In the genomic region with DNA sequence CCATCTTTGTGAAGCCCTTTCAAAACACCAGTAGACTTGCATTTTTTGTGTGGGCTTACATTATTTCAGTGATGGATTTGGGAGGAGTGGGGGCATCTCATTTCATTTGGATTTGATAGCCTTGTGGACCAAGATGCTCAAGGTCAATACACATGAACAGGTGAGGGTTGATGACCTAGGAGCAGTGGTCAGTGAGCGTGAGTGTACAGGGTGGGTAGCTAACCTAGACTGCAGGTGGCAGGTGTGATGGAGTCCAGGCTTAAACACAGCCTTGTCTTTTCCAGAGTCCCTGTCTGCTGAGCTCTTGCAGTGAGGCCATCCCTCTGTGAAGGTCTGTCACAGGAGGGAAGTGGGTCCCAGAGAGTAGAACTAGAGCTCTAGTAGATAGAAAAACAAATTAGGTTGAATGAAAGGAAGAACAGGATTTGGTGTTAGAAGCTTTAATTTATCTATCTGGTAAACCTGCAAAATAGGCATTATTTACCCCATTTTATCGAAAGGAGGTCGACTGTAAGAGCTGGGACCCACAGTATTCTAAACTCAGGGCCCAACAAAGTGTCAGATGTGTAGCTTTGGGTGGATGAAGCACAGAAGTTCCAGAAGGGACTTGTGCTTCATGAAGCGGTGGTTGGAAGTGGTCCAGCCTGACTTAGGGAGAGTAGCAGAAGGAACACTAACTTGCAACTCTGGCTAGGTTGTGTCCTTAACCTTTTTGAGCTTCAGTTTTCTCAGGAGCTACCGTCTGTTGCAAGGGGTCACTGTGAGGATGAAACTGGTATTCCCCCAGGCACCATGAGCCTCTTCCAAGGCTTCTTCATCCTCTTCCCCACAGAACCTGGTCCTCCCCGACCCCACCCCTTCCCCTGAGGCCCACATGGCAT, we compare ENCODE assay signal across 13 cellular contexts. TPM values are rescaled to one million over a fixed set of nuclear protein-coding genes. Genes with fewer than 3 reads are reported as not detected.
A peak's percentile ranks its signal among the peaks of the same experiment; 100 is the strongest.
DNase-seq lines count a peak whose midpoint lies in the region; ATAC-seq, FAIRE-seq and TF ChIP-seq lines count a peak whose summit lies in the region.
"Had no signal": no experiment of that assay in that cellular context is flagged by ENCODE, and none has a peak within 500 bp of the region (broad histone marks: within the 10 kb centered on the region; RNA-seq: fewer than 3 reads in every experiment).

No MANE protein-coding gene starts in this region.

- POLR2A ChIA-PET in GM12878 (lab: Charles Lee), result interaction anchor here (1.1 to 2.4 kb wide), 3 partner anchors 27 to 183 kb away, joined by 3 to 9 read pairs (median 3); no protein-coding TSS in a partner anchor

- TF ChIP-seq EP300 in GM12878 (IDR thresholded peaks at IDR 0.05; ENCODE audit: borderline replicate concordance in 1 of 2, control insufficient read depth in 1 of 2, low read depth in 2 of 2, low read length in 2 of 2) (no peak), neural cell (conservative IDR thresholded peaks at IDR 0.05; ENCODE audit: poor library complexity, severe bottlenecking) (no peak)

- H3K4me3 ChIP-seq in GM12878 (no peak overlapping the region), neural cell (ENCODE audit: low read length) (no peak overlapping the region)
- H3K4me3 ChIP-seq: Peyer's patch, upper lobe of left lung had no signal

- TF ChIP-seq CTCF in GM12878 (IDR thresholded peaks at IDR 0.05 in 2 of 3, conservative IDR thresholded peaks at IDR 0.05 in 1 of 3; ENCODE audit: control insufficient read depth in 2 of 3, extremely low read depth in 1 of 3, insufficient read depth in 1 of 3, low read depth in 3 of 3, low read length in 3 of 3), result no peak
- no peak for TF ChIP-seq CTCF in neural cell (IDR thresholded peaks at IDR 0.05; ENCODE audit: poor library complexity, severe bottlenecking)

- peak; percentile 69 for TF ChIP-seq POLR2A in GM12878 (IDR thresholded peaks at IDR 0.05; ENCODE audit: low read depth, low read length)

- peak overlapping the region; percentile 10 for H3K27ac Mint-ChIP-seq in activated CD4-positive, alpha-beta T cell treated with anti-CD3 and anti-CD28 coated beads, Interleukin-2, amount 10 ng/mL, durations not matched to agents 24 days and 14 days
- H3K27ac Mint-ChIP-seq in IgD-negative memory B cell, result peak overlapping the region; percentile 63 to 86 (median 85)

- H3K4me1 Mint-ChIP-seq in activated CD4-positive, alpha-beta T cell treated with anti-CD3 and anti-CD28 coated beads, Interleukin-2, amount 10 ng/mL, durations not matched to agents 24 days and 14 days, result peaks cover 5% of the 10 kb centered on the region
- peaks cover 33 to 40% (median 36%) of the 10 kb centered on the region in 3 donors for H3K4me1 Mint-ChIP-seq in IgD-negative memory B cell

- no peaks in the 10 kb centered on the region for H3F3A ChIP-seq in neural cell (ENCODE audit: insufficient read depth, low read length, poor library complexity, severe bottlenecking)

- H3K9me3 Mint-ChIP-seq in activated CD4-positive, alpha-beta T cell treated with anti-CD3 and anti-CD28 coated beads, Interleukin-2, amount 10 ng/mL, durations not matched to agents 24 days and 14 days, result no peaks in the 10 kb centered on the region
- H3K9me3 Mint-ChIP-seq in IgD-negative memory B cell, result no peaks in the 10 kb centered on the region

- FAIRE-seq in GM12878 (lab: Jason Lieb, UNC), result no peak
- FAIRE-seq: astrocyte had no signal

- intact Hi-C loops in activated CD4-positive, alpha-beta T cell treated with anti-CD3 and anti-CD28 coated beads, Interleukin-2, amount 10 ng/mL, durations not matched to agents 24 days and 14 days (cut with micrococcal nuclease), result loop anchor here (1.0 kb wide), 1 partner anchor 44 kb away; no protein-coding TSS in a partner anchor
- intact Hi-C loops in GM12878 (cut with micrococcal nuclease; ENCODE audit: unreplicated experiment), result loop anchor here (1.0 kb wide), 1 partner anchor 44 kb away; no protein-coding TSS in a partner anchor

- H4K20me1 ChIP-seq in GM12878 (ENCODE audit: control insufficient read depth, insufficient read depth) (no peaks in the 10 kb centered on the region), neural cell (ENCODE audit: insufficient read depth) (no peaks in the 10 kb centered on the region)

- H3K79me2 ChIP-seq in GM12878 (ENCODE audit: control insufficient read depth, insufficient read depth, low read length) (no peaks in the 10 kb centered on the region), neural cell (replicated peaks; ENCODE audit: insufficient read depth, low read length) (no peaks in the 10 kb centered on the region)

- peaks cover 39% of the 10 kb centered on the region for H3K36me3 Mint-ChIP-seq in activated CD4-positive, alpha-beta T cell treated with anti-CD3 and anti-CD28 coated beads, Interleukin-2, amount 10 ng/mL, durations not matched to agents 24 days and 14 days (ENCODE audit: low read depth)
- H3K36me3 Mint-ChIP-seq in IgD-negative memory B cell, result peaks cover 4% of the 10 kb centered on the region

- H3K4me3 Mint-ChIP-seq in activated CD4-positive, alpha-beta T cell treated with anti-CD3 and anti-CD28 coated beads, Interleukin-2, amount 10 ng/mL, durations not matched to agents 24 days and 14 days, result no peak overlapping the region
- H3K4me3 Mint-ChIP-seq in IgD-negative memory B cell, result peak overlapping the region in 2 of 4 donors; percentile 54 to 80

- peaks cover 4% of the 10 kb centered on the region; the same call in 1 of the 2 replicates for H3K4me1 ChIP-seq in GM12878 (ENCODE audit: control insufficient read depth, insufficient read depth, low read length)

- SMC1A ChIA-PET in GM12878 (lab: Charles Lee; ENCODE audit: uncharacterized antibody, unreplicated experiment), result interaction anchor here (0.6 to 10.3 kb wide), 18 partner anchors 8 to 332 kb away, joined by 3 to 165 read pairs (median 4); a partner anchor contains a TSS

- no TSS peak for BruUV-seq in GM12878 (replicated peaks; lab: Mats Ljungman, UMichigan)

- DNase-seq in activated CD4-positive, alpha-beta T cell treated with anti-CD3 and anti-CD28 coated beads, Interleukin-2, amount 10 ng/mL, durations not matched to agents 24 days and 14 days, result no peak
- no peak for DNase-seq in activated CD4-positive, alpha-beta T cell treated with anti-CD3 and anti-CD28 coated beads for 48 hours
- DNase-seq in GM12878 (ENCODE audit: low read depth, low spot score) (no peak), NCI-H2227 (lab: John Stamatoyannopoulos, UW; ENCODE audit: unreplicated experiment) (no peak), NCI-H146 (lab: John Stamatoyannopoulos, UW) (no peak)
- no peak for DNase-seq in stimulated activated naive CD8-positive, alpha-beta T cell treated with anti-CD3 and anti-CD28 coated beads, Interleukin-15, Interleukin-2, amounts not matched to agents 100 U/mL and 50 U/mL, for 24 hours

- CTCF ChIA-PET in GM12878 (lab: Yijun Ruan, JAX), result interaction anchor here (0.7 to 26.0 kb wide), 38 partner anchors 10 to 411 kb away, joined by 3 to 552 read pairs (median 4); a partner anchor contains a TSS

- H3K27me3 Mint-ChIP-seq in activated CD4-positive, alpha-beta T cell treated with anti-CD3 and anti-CD28 coated beads, Interleukin-2, amount 10 ng/mL, durations not matched to agents 24 days and 14 days, result no peaks in the 10 kb centered on the region
- H3K27me3 Mint-ChIP-seq in IgD-negative memory B cell, result no peaks in the 10 kb centered on the region

- H3K4me2 ChIP-seq in GM12878 (ENCODE audit: control insufficient read depth, insufficient read depth) (no peak overlapping the region), neural cell (ENCODE audit: low read length) (no peak overlapping the region)

- WGBS in GM12878 (ENCODE audit: insufficient coverage, insufficient replicate concordance, low lambda C conversion rate, missing lambda C conversion rate), result 81% methylated on average over 6 of the region's 6 CpGs

- in situ Hi-C loops in GM12878 (cut with MboI), result no loop called here

- H2AFZ ChIP-seq in GM12878 (ENCODE audit: control insufficient read depth, low read depth, low read length) (no peak overlapping the region), neural cell (ENCODE audit: low read depth, low read length) (no peak overlapping the region)

- no peak; the same call in 2 of the 3 replicates for ATAC-seq in GM12878
- ATAC-seq in stimulated activated naive CD8-positive, alpha-beta T cell treated with anti-CD3 and anti-CD28 coated beads, Interleukin-15, Interleukin-2, amounts not matched to agents 100 U/mL and 50 U/mL, for 24 hours, result no peak

- TF ChIP-seq RAD21 in GM12878 (IDR thresholded peaks at IDR 0.05; ENCODE audit: insufficient read depth, low read depth, low read length) (no peak), neural cell (conservative IDR thresholded peaks at IDR 0.05) (no peak)

- H3K9ac ChIP-seq in GM12878 (ENCODE audit: control insufficient read depth, insufficient read depth, low read length), result no peak overlapping the region
- no peak overlapping the region for H3K9ac ChIP-seq in neural cell (ENCODE audit: low read length)

- no peaks in the 10 kb centered on the region for H3K27me3 ChIP-seq in GM12878 (replicated peaks in 1 of 2; ENCODE audit: control insufficient read depth in 2 of 2, insufficient read depth in 2 of 2, low read length in 1 of 2)
- no peaks in the 10 kb centered on the region for H3K27me3 ChIP-seq in neural cell (ENCODE audit: insufficient read depth, low read depth, low read length)
- H3K27me3 ChIP-seq: Peyer's patch, upper lobe of left lung had no signal

- H3K36me3 ChIP-seq in GM12878 (ENCODE audit: control insufficient read depth in 2 of 2, insufficient read depth in 2 of 2, low read length in 1 of 2) (peaks cover 12 to 22% of the 10 kb centered on the region in 2 experiments; a peak in 3 of 4 replicates), neural cell (ENCODE audit: insufficient read depth, low read length) (peaks cover under 1% of the 10 kb centered on the region)

- no peaks in the 10 kb centered on the region for H3K9me3 ChIP-seq in GM12878 (replicated peaks; ENCODE audit: control insufficient read depth, insufficient read depth, low read length)
- no peaks in the 10 kb centered on the region for H3K9me3 ChIP-seq in neural cell (ENCODE audit: low read length)
- H3K9me3 ChIP-seq: Peyer's patch, upper lobe of left lung had no signal

- RAD21 ChIA-PET in GM12878 (lab: Charles Lee; ENCODE audit: unreplicated experiment), result interaction anchor here (0.8 to 5.6 kb wide), 8 partner anchors 10 to 296 kb away, joined by 3 to 114 read pairs (median 3); no protein-coding TSS in a partner anchor

- no peaks in the 10 kb centered on the region for H3K9me2 ChIP-seq in neural cell (ENCODE audit: insufficient read depth, low read length)

- H3K27ac ChIP-seq in GM12878 (ENCODE audit: control insufficient read depth, insufficient read depth) (no peak overlapping the region), neural cell (ENCODE audit: low read length) (no peak overlapping the region)
- H3K27ac ChIP-seq: Peyer's patch had no signal

RNA-seq across cellular contexts. Expression of a gene that starts 18.2 kb away (rescaled TPM):
- total RNA-seq in activated CD4-positive, alpha-beta T cell treated with anti-CD3 and anti-CD28 coated beads, Interleukin-2, amount 10 ng/mL, durations not matched to agents 24 days and 14 days, result 7.0 and 9.6 TPM in 2 replicates
- polyA plus RNA-seq in IgD-negative memory B cell (1.4 TPM), GM12878 (2011; rRNA removed) (0.04 and 0.14 TPM in 2 replicates), GM12878 (2014; fragmentation: Illumina TruSeq; extraction: Trizol) (0.54 and 2.1 TPM in 2 replicates), GM12878 (2014; fragmentation: Nextera tagmentation; extraction: Ambion mirVana) (under 1 TPM; 0.23 to 0.73 TPM), GM12878 (2014; rRNA removed) (3.4 and 4.2 TPM in 2 replicates), GM12878 (2016; fragmentation: Nextera tagmentation; extraction: Ambion mirVana) (1 to 10 TPM; 1.3 to 2.0 TPM), neural cell (147 and 187 TPM in 2 replicates)
- 0.37 and 0.96 TPM in 2 replicates for total RNA-seq in GM12878 (2013; cell fraction: nucleolus; rRNA removed)
- total RNA-seq in GM12878 (2014; rRNA removed) (3.5 and 4.7 TPM in 2 replicates), GM12878 (2014; rRNA removed; fragmentation: Illumina TruSeq; extraction: Trizol) (1.9 and 2.1 TPM in 2 replicates), GM12878 (2021) (2.8 and 4.2 TPM in 2 replicates)
- 0.85 TPM for polyA plus RNA-seq in GM12878 (2011; ENCODE audit: low read depth)
- 0.07 and 0.08 TPM in 2 replicates for polyA plus RNA-seq in GM12878 (2011; cell fraction: cytosol; rRNA removed)
- 0.22 and 0.31 TPM in 2 replicates for polyA plus RNA-seq in GM12878 (2011; cell fraction: nucleus; rRNA removed)
- polyA plus RNA-seq in GM12878 (2012), result 2.6 and 2.9 TPM in 2 replicates
- polyA minus RNA-seq in GM12878 (2011; rRNA and poly(A)+ RNA removed), result 0.05 TPM in 1 of 2 replicates, not detected in the other
- polyA minus RNA-seq in GM12878 (2011; cell fraction: cytosol; rRNA and poly(A)+ RNA removed), result not detected in 2 replicates
- polyA minus RNA-seq in GM12878 (2011; cell fraction: nucleus; rRNA and poly(A)+ RNA removed), result 0.29 TPM in 1 of 2 replicates, not detected in the other
- polyA minus RNA-seq in neural cell, result 93.8 and 115 TPM in 2 replicates

RNA-seq across cellular contexts. Expression of a gene that starts 23.1 kb away (rescaled TPM):
- total RNA-seq in activated CD4-positive, alpha-beta T cell treated with anti-CD3 and anti-CD28 coated beads, Interleukin-2, amount 10 ng/mL, durations not matched to agents 24 days and 14 days, result 110 and 111 TPM in 2 replicates
- polyA plus RNA-seq in IgD-negative memory B cell, result 10.3 TPM
- total RNA-seq in GM12878 (2013; cell fraction: nucleolus; rRNA removed), result 115 and 132 TPM in 2 replicates
- 64.7 and 67.0 TPM in 2 replicates for total RNA-seq in GM12878 (2014; rRNA removed)
- total RNA-seq in GM12878 (2014; rRNA removed; fragmentation: Illumina TruSeq; extraction: Trizol), result 68.3 and 72.9 TPM in 2 replicates
- 118 and 126 TPM in 2 replicates for total RNA-seq in GM12878 (2021)
- polyA plus RNA-seq in GM12878 (2011; ENCODE audit: low read depth), result 49.5 TPM
- polyA plus RNA-seq in GM12878 (2011; rRNA removed), result 127 and 141 TPM in 2 replicates
- 189 and 215 TPM in 2 replicates for polyA plus RNA-seq in GM12878 (2011; cell fraction: cytosol; rRNA removed)
- polyA plus RNA-seq in GM12878 (2011; cell fraction: nucleus; rRNA removed), result 134 and 155 TPM in 2 replicates
- polyA plus RNA-seq in GM12878 (2012), result 68.5 and 77.5 TPM in 2 replicates
- 116 and 119 TPM in 2 replicates for polyA plus RNA-seq in GM12878 (2014; fragmentation: Illumina TruSeq; extraction: Trizol)
- 10 to 100 TPM in 1 of 2 experiments, 1 to 10 TPM in 1; 2.9 to 12.2 TPM for polyA plus RNA-seq in GM12878 (2014; fragmentation: Nextera tagmentation; extraction: Ambion mirVana)
- polyA plus RNA-seq in GM12878 (2014; rRNA removed), result 113 and 116 TPM in 2 replicates
- 10 to 100 TPM; 10.8 to 14.9 TPM for polyA plus RNA-seq in GM12878 (2016; fragmentation: Nextera tagmentation; extraction: Ambion mirVana)
- 130 and 164 TPM in 2 replicates for polyA minus RNA-seq in GM12878 (2011; rRNA and poly(A)+ RNA removed)
- polyA minus RNA-seq in GM12878 (2011; cell fraction: cytosol; rRNA and poly(A)+ RNA removed), result 32.6 and 43.8 TPM in 2 replicates
- 40.4 and 50.0 TPM in 2 replicates for polyA minus RNA-seq in GM12878 (2011; cell fraction: nucleus; rRNA and poly(A)+ RNA removed)
- 56.5 and 59.7 TPM in 2 replicates for polyA plus RNA-seq in neural cell
- polyA minus RNA-seq in neural cell, result 51.6 and 64.9 TPM in 2 replicates

RNA-seq across cellular contexts. Expression of a gene that starts 28.9 kb away (rescaled TPM):
- not detected in 2 replicates for total RNA-seq in activated CD4-positive, alpha-beta T cell treated with anti-CD3 and anti-CD28 coated beads, Interleukin-2, amount 10 ng/mL, durations not matched to agents 24 days and 14 days
- not detected for polyA plus RNA-seq in IgD-negative memory B cell
- not detected in 2 replicates for total RNA-seq in GM12878 (2013; cell fraction: nucleolus; rRNA removed)
- 0.16 and 0.23 TPM in 2 replicates for total RNA-seq in GM12878 (2014; rRNA removed)
- 0.27 and 0.37 TPM in 2 replicates for total RNA-seq in GM12878 (2014; rRNA removed; fragmentation: Illumina TruSeq; extraction: Trizol)
- total RNA-seq in GM12878 (2021), result 0.11 and 0.33 TPM in 2 replicates
- polyA plus RNA-seq in GM12878 (2011; ENCODE audit: low read depth), result 0.29 TPM
- polyA plus RNA-seq in GM12878 (2011; rRNA removed), result 0.03 and 0.11 TPM in 2 replicates
- polyA plus RNA-seq in GM12878 (2011; cell fraction: cytosol; rRNA removed), result not detected in 2 replicates
- 0.03 TPM in 1 of 2 replicates, not detected in the other for polyA plus RNA-seq in GM12878 (2011; cell fraction: nucleus; rRNA removed)
- polyA plus RNA-seq in GM12878 (2012), result 0.38 and 0.50 TPM in 2 replicates
- polyA plus RNA-seq in GM12878 (2014; fragmentation: Illumina TruSeq; extraction: Trizol), result 0.16 TPM in 1 of 2 replicates, not detected in the other
- under 1 TPM; 0.04 to 0.05 TPM for polyA plus RNA-seq in GM12878 (2014; fragmentation: Nextera tagmentation; extraction: Ambion mirVana)
- polyA plus RNA-seq in GM12878 (2014; rRNA removed), result 0.08 and 0.12 TPM in 2 replicates
- under 1 TPM; 0.28 to 0.42 TPM for polyA plus RNA-seq in GM12878 (2016; fragmentation: Nextera tagmentation; extraction: Ambion mirVana)
- polyA minus RNA-seq in GM12878 (2011; rRNA and poly(A)+ RNA removed), result not detected in 2 replicates
- polyA minus RNA-seq in GM12878 (2011; cell fraction: cytosol; rRNA and poly(A)+ RNA removed), result not detected in 2 replicates
- not detected in 2 replicates for polyA minus RNA-seq in GM12878 (2011; cell fraction: nucleus; rRNA and poly(A)+ RNA removed)
- polyA plus RNA-seq in neural cell, result not detected in 2 replicates
- not detected in 2 replicates for polyA minus RNA-seq in neural cell
- total RNA-seq: astrocyte, dermis microvascular lymphatic vessel endothelial cell, fibroblast of villous mesenchyme, Peyer's patch had no signal

RNA-seq across cellular contexts. Expression of a gene that starts 50.5 kb away (rescaled TPM):
- 0.23 and 0.24 TPM in 2 replicates for total RNA-seq in activated CD4-positive, alpha-beta T cell treated with anti-CD3 and anti-CD28 coated beads, Interleukin-2, amount 10 ng/mL, durations not matched to agents 24 days and 14 days
- polyA plus RNA-seq in IgD-negative memory B cell (not detected), GM12878 (2011; rRNA removed) (2.4 and 5.5 TPM in 2 replicates), GM12878 (2014; fragmentation: Illumina TruSeq; extraction: Trizol) (0.27 and 0.32 TPM in 2 replicates), GM12878 (2014; fragmentation: Nextera tagmentation; extraction: Ambion mirVana) (under 1 TPM; 0.11 to 0.16 TPM), GM12878 (2014; rRNA removed) (0.46 and 0.66 TPM in 2 replicates), GM12878 (2016; fragmentation: Nextera tagmentation; extraction: Ambion mirVana) (1 to 10 TPM; 3.5 to 4.2 TPM), neural cell (0.28 TPM in 1 of 2 replicates, not detected in the other)
- total RNA-seq in GM12878 (2013; cell fraction: nucleolus; rRNA removed), result 13.5 and 14.0 TPM in 2 replicates
- total RNA-seq in GM12878 (2014; rRNA removed) (0.76 and 0.79 TPM in 2 replicates), GM12878 (2014; rRNA removed; fragmentation: Illumina TruSeq; extraction: Trizol) (0.40 and 0.46 TPM in 2 replicates), GM12878 (2021) (1.0 and 1.1 TPM in 2 replicates)
- polyA plus RNA-seq in GM12878 (2011; ENCODE audit: low read depth), result 1.0 TPM
- polyA plus RNA-seq in GM12878 (2011; cell fraction: cytosol; rRNA removed), result 4.5 and 4.9 TPM in 2 replicates
- polyA plus RNA-seq in GM12878 (2011; cell fraction: nucleus; rRNA removed), result 7.8 and 12.6 TPM in 2 replicates
- 2.0 and 2.9 TPM in 2 replicates for polyA plus RNA-seq in GM12878 (2012)
- 3.4 and 6.9 TPM in 2 replicates for polyA minus RNA-seq in GM12878 (2011; rRNA and poly(A)+ RNA removed)
- polyA minus RNA-seq in GM12878 (2011; cell fraction: cytosol; rRNA and poly(A)+ RNA removed), result 1.4 and 3.5 TPM in 2 replicates
- 8.7 and 9.3 TPM in 2 replicates for polyA minus RNA-seq in GM12878 (2011; cell fraction: nucleus; rRNA and poly(A)+ RNA removed)
- polyA minus RNA-seq in neural cell, result not detected in 2 replicates

Comparison
In these comparisons a context has a peak if more than half of its experiments do, and no peak if none do; other contexts are left out.
1. RNA of a gene that starts 18.2 kb away (polyA plus RNA-seq): 147 to 187 TPM in neural cell; 1.4 TPM in IgD-negative memory B cell (single experiment) and 0.04 to 4.2 TPM in GM12878; every median in the first group is over 10 times any median in the second.